14 cellular contexts compared by ENCODE assay signal in genomic region chr6:11675610-11676009, GRCh38.
A peak's percentile ranks its signal among the peaks of the same experiment; 100 is the strongest.
DNase-seq lines count a peak whose midpoint lies in the region; ATAC-seq and TF ChIP-seq lines count a peak whose summit lies in the region.
"Had no signal": no experiment of that assay in that cellular context is flagged by ENCODE, and none has a peak within 500 bp of the region (broad histone marks: within the 10 kb centered on the region; RNA-seq: fewer than 3 reads in every experiment).

No MANE protein-coding gene starts in this region.

- TF ChIP-seq CTCF in kidney epithelial cell (IDR thresholded peaks at IDR 0.05; ENCODE audit: insufficient read depth, low read length, poor library complexity, severe bottlenecking) = peak; percentile 22
- TF ChIP-seq CTCF in upper lobe of right lung (IDR thresholded peaks at IDR 0.05) = no peak

- no peaks in the 10 kb centered on the region for H3K9me3 ChIP-seq in GM23248 (ENCODE audit: low read depth)
- no peaks in the 10 kb centered on the region for H3K9me3 ChIP-seq in upper lobe of right lung
- H3K9me3 ChIP-seq: SJSA1, thyroid gland had no signal

- H3K4me2 ChIP-seq in GM23248 (ENCODE audit: unreplicated experiment) = no peak overlapping the region

- H3K36me3 ChIP-seq in GM23248 (ENCODE audit: low read depth) = no peaks in the 10 kb centered on the region
- no peaks in the 10 kb centered on the region for H3K36me3 ChIP-seq in kidney epithelial cell (ENCODE audit: control insufficient read depth, insufficient read depth, low read length)
- H3K36me3 ChIP-seq in upper lobe of right lung = no peaks in the 10 kb centered on the region
- H3K36me3 ChIP-seq: SJSA1, thyroid gland had no signal

- H2AFZ ChIP-seq in GM23248 = peak overlapping the region; percentile 54

- H3K9ac ChIP-seq in GM23248 = no peak overlapping the region

- WGBS in GM23248 (ENCODE audit: low coverage in 1 of 2, low lambda C conversion rate in 2 of 2, missing lambda C conversion rate in 2 of 2), 2 experiments = 56 to 72% methylated on average over 2 of the region's 2 CpGs

- in situ Hi-C loops in GM23248 (cut with MboI) = no loop called here

- no peaks in the 10 kb centered on the region for H4K20me1 ChIP-seq in GM23248 (ENCODE audit: insufficient read depth)

- no peaks in the 10 kb centered on the region for H3K79me2 ChIP-seq in GM23248 (ENCODE audit: insufficient read depth)

- DNase-seq in Ammon's horn (ENCODE audit: low spot score) (peak; percentile 9), GM23248 (peak; percentile 35), RKO (ENCODE audit: low spot score) (peak; percentile 3), kidney epithelial cell (ENCODE audit: low read depth) (no peak), upper lobe of right lung (no peak), COR-L47 (lab: John Stamatoyannopoulos, UW) (no peak), DMS79 (lab: John Stamatoyannopoulos, UW) (no peak)
- DNase-seq in activated effector memory CD4-positive, alpha-beta T cell treated with Interleukin-2 at 50 U/mL for 16 hours = no peak
- DNase-seq: activated CD4-positive, alpha-beta memory T cell treated with anti-CD3 and anti-CD28 coated beads, Interleukin-2, amount 10 ng/mL, durations not matched to agents 7 days and 5 days; Calu3; effector CD8-positive, alpha-beta T cell; hippocampal formation; thyroid gland had no signal

- peaks cover 7% of the 10 kb centered on the region; the same call in 1 of the 2 replicates for H3F3A ChIP-seq in GM23248 (ENCODE audit: insufficient read depth)

- no peaks in the 10 kb centered on the region for H3K27me3 ChIP-seq in GM23248 (replicated peaks; ENCODE audit: insufficient read depth)
- no peaks in the 10 kb centered on the region for H3K27me3 ChIP-seq in kidney epithelial cell (ENCODE audit: control insufficient read depth, insufficient read depth, low read length)
- H3K27me3 ChIP-seq in upper lobe of right lung = no peaks in the 10 kb centered on the region
- H3K27me3 ChIP-seq: SJSA1, thyroid gland had no signal

- no peak overlapping the region for H3K27ac ChIP-seq in GM23248
- no peak overlapping the region for H3K27ac ChIP-seq in upper lobe of right lung
- H3K27ac ChIP-seq: SJSA1, thyroid gland had no signal

- H3K4me1 ChIP-seq in GM23248 (ENCODE audit: insufficient read depth) (peaks cover 21% of the 10 kb centered on the region), upper lobe of right lung (no peaks in the 10 kb centered on the region)
- H3K4me1 ChIP-seq: SJSA1, thyroid gland had no signal

- intact Hi-C loops in upper lobe of right lung (cut with DNase I) = no loop called here

- H3K4me3 ChIP-seq in GM23248 (no peak overlapping the region), kidney epithelial cell (ENCODE audit: low read depth, low read length) (no peak overlapping the region), upper lobe of right lung (no peak overlapping the region)
- H3K4me3 ChIP-seq: SJSA1, thyroid gland had no signal

- no peak for ATAC-seq in upper lobe of right lung

- no peaks in the 10 kb centered on the region for H3K9me2 ChIP-seq in GM23248 (ENCODE audit: insufficient read depth)

Comparison
In these comparisons a context has a peak if more than half of its experiments do, and no peak if none do; other contexts are left out.
1. DNase-seq: peak in Ammon's horn (single experiment), GM23248 (single experiment) and RKO (single experiment); none in kidney epithelial cell (single experiment), upper lobe of right lung (single experiment), activated effector memory CD4-positive, alpha-beta T cell treated with Interleukin-2 at 50 U/mL for 16 hours (single experiment), COR-L47 (single experiment) and DMS79 (single experiment).